20 cellular contexts compared by ENCODE assay signal in genomic region chr1:118783095-118783758, GRCh38.
DNase-seq lines count a peak whose midpoint lies in the region; ATAC-seq, FAIRE-seq and TF ChIP-seq lines count a peak whose summit lies in the region.
"Had no signal": no experiment of that assay in that cellular context is flagged by ENCODE, and none has a peak within 500 bp of the region (broad histone marks: within the 10 kb centered on the region; RNA-seq: fewer than 3 reads in every experiment).

No MANE protein-coding gene starts in this region.

- WGBS in aorta, 2 donors: 69 to 73% methylated on average over 2 of the region's 2 CpGs

- no peak for TF ChIP-seq CTCF in A673 (conservative IDR thresholded peaks at IDR 0.05; ENCODE audit: low read depth, low read length)
- no peak for TF ChIP-seq CTCF in choroid plexus epithelial cell (conservative IDR thresholded peaks at IDR 0.05; ENCODE audit: low read depth, low read length)
- TF ChIP-seq CTCF in kidney (IDR thresholded peaks at IDR 0.05; ENCODE audit: borderline replicate concordance, extremely low read depth, insufficient read depth): no peak
- TF ChIP-seq CTCF in ascending aorta (IDR thresholded peaks at IDR 0.05): no peak

- no peak overlapping the region for H3K9ac ChIP-seq in kidney (ENCODE audit: low read length in 2 of 2)

- peaks cover 53% of the 10 kb centered on the region for H3K4me1 ChIP-seq in A673 (ENCODE audit: insufficient read depth, low read length, poor library complexity, severe bottlenecking)
- H3K4me1 ChIP-seq in kidney (ENCODE audit: control insufficient read depth in 1 of 2, insufficient read depth in 1 of 2, low read depth in 1 of 2, low read length in 2 of 2): no peaks in the 10 kb centered on the region
- H3K4me1 ChIP-seq in aorta (ENCODE audit: control insufficient read depth in 1 of 2, insufficient read depth in 2 of 2, low read length in 2 of 2): no peaks in the 10 kb centered on the region
- no peaks in the 10 kb centered on the region for H3K4me1 ChIP-seq in ascending aorta
- H3K4me1 ChIP-seq: body of pancreas, heart right ventricle, pancreas had no signal

- H3K36me3 ChIP-seq in A673 (ENCODE audit: insufficient read depth, low read length, poor library complexity, severe bottlenecking) (no peaks in the 10 kb centered on the region), H7 (replicated peaks; ENCODE audit: control insufficient read depth, insufficient read depth, low read length) (no peaks in the 10 kb centered on the region), kidney (ENCODE audit: control insufficient read depth in 1 of 2, insufficient read depth in 2 of 2, low read length in 2 of 2) (no peaks in the 10 kb centered on the region), aorta (ENCODE audit: control insufficient read depth in 1 of 2, insufficient read depth in 2 of 2, low read length in 1 of 2) (no peaks in the 10 kb centered on the region), ascending aorta (no peaks in the 10 kb centered on the region)
- H3K36me3 ChIP-seq: heart right ventricle, pancreas had no signal

- H3K27me3 ChIP-seq in A673 (replicated peaks; ENCODE audit: insufficient read depth, low read depth, low read length, poor library complexity) (no peaks in the 10 kb centered on the region), H7 (ENCODE audit: control insufficient read depth, insufficient read depth, low read length) (no peaks in the 10 kb centered on the region), aorta (ENCODE audit: control insufficient read depth in 1 of 2, insufficient read depth in 2 of 2, low read length in 1 of 2) (no peaks in the 10 kb centered on the region), ascending aorta (no peaks in the 10 kb centered on the region)
- H3K27me3 ChIP-seq: body of pancreas, heart right ventricle, pancreas had no signal

- H3K9me3 ChIP-seq in A673 (ENCODE audit: low read depth, low read length, poor library complexity, severe bottlenecking): no peaks in the 10 kb centered on the region
- no peaks in the 10 kb centered on the region for H3K9me3 ChIP-seq in kidney (ENCODE audit: control insufficient read depth in 1 of 2, low read length in 2 of 2)
- H3K9me3 ChIP-seq in aorta (ENCODE audit: control insufficient read depth, low read length): peaks cover 2% of the 10 kb centered on the region
- no peaks in the 10 kb centered on the region for H3K9me3 ChIP-seq in ascending aorta
- H3K9me3 ChIP-seq: body of pancreas, pancreas had no signal

- CTCF ChIA-PET in A673 (lab: Charles Lee): no interaction called here

- peak; percentile 36 for DNase-seq in A673 (ENCODE audit: low spot score)
- DNase-seq in H7: peak; percentile 3
- peak; percentile 5 for DNase-seq in NCI-H2196 treated with DMSO at 0.1 percent for 48 hours (lab: John Stamatoyannopoulos, UW; ENCODE audit: unreplicated experiment)
- peak; percentile 14 for DNase-seq in choroid plexus epithelial cell (ENCODE audit: low read depth)
- no peak for DNase-seq in kidney
- no peak for DNase-seq in NCI-H2107 (lab: John Stamatoyannopoulos, UW)
- DNase-seq in aorta: no peak
- DNase-seq in ascending aorta (ENCODE audit: low spot score in 2 of 2): no peak
- DNase-seq: body of pancreas; CD4-positive, alpha-beta memory T cell; GOT3; heart right ventricle; natural killer cell; NCI-H187; pancreas; stimulated activated naive B cell treated with anti-CD40 and anti-IgM and Interleukin-4, amounts not matched to agents 10 μg/mL and 1 μg/mL and 100 μg/mL, for 72 hours had no signal

- H3K4me3 ChIP-seq in A673 (ENCODE audit: low read depth, low read length, poor library complexity, severe bottlenecking) (no peak overlapping the region), H7 (ENCODE audit: insufficient read depth, low read depth, low read length) (no peak overlapping the region), choroid plexus epithelial cell (ENCODE audit: low read depth, low read length) (no peak overlapping the region), kidney (ENCODE audit: low read length in 2 of 2) (no peak overlapping the region), aorta (ENCODE audit: low read length in 2 of 2) (no peak overlapping the region), ascending aorta (no peak overlapping the region)
- H3K4me3 ChIP-seq: body of pancreas, heart right ventricle, pancreas had no signal

- H3K27ac ChIP-seq in A673 (ENCODE audit: low read depth, low read length, poor library complexity, severe bottlenecking): no peak overlapping the region
- H3K27ac ChIP-seq in kidney (ENCODE audit: low read depth in 2 of 2, low read length in 2 of 2): no peak overlapping the region
- H3K27ac ChIP-seq in aorta (ENCODE audit: low read depth in 1 of 2, low read length in 2 of 2): no peak overlapping the region
- no peak overlapping the region for H3K27ac ChIP-seq in ascending aorta
- H3K27ac ChIP-seq: body of pancreas, heart right ventricle, pancreas had no signal

- no peak for FAIRE-seq in kidney (lab: Jason Lieb, UNC)
- FAIRE-seq: colon, GM18507, keratinocyte, pancreas had no signal

- no peak for ATAC-seq in aorta (ENCODE audit: low FRiP score)
- ATAC-seq: body of pancreas; heart right ventricle; natural killer cell; pancreas; sciatic nerve; stimulated activated naive B cell treated with anti-CD40 and anti-IgM and Interleukin-4, amounts not matched to agents 10 μg/mL and 1 μg/mL and 100 μg/mL, for 72 hours had no signal

- BruUV-seq in A673 (replicated peaks; lab: Mats Ljungman, UMichigan): no TSS peak

- POLR2A ChIA-PET in A673 (lab: Charles Lee; ENCODE audit: low non-redundant PET): no interaction called here

- intact Hi-C loops in A673 (cut with micrococcal nuclease; ENCODE audit: unreplicated experiment): loop anchor here (5.0 kb wide), 1 partner anchor 446 kb away; no protein-coding TSS in a partner anchor
- intact Hi-C loops in kidney (cut with DNase I): no loop called here
- intact Hi-C loops in aorta (cut with DNase I): no loop called here
- intact Hi-C loops in ascending aorta (cut with DNase I): no loop called here

Comparison
In these comparisons a context has a peak if more than half of its experiments do, and no peak if none do; other contexts are left out.
1. DNase-seq: peak in A673 (single experiment), H7 (single experiment), NCI-H2196 treated with DMSO at 0.1 percent for 48 hours (single experiment) and choroid plexus epithelial cell (single experiment); none in kidney (single experiment), NCI-H2107 (single experiment), aorta (0 of 2) and ascending aorta (0 of 2).